23 cellular contexts compared by ENCODE assay signal in the genomic region with DNA sequence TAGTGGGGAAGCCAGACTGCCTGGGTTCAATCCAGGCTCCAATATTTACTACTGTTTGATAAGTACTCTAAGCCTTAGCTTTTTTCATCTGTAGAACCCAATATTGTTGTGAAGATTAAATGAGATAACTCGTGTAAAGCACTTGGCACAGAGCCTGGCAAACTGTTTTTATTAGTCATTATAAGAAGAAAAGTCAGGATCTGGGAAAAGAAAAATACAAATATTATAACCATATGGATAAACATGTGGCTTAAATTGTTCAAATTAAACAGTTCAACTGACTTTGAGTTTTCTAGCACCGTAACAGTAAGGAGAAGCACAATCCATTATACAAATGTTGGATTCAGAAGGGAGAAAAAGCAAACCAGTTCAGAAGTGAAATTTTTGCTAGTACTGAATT. TPM values are rescaled to one million over a fixed set of nuclear protein-coding genes. Genes with fewer than 3 reads are reported as not detected.
DNase-seq lines count a peak whose midpoint lies in the region; ATAC-seq, FAIRE-seq and TF ChIP-seq lines count a peak whose summit lies in the region.
"Had no signal": no experiment of that assay in that cellular context is flagged by ENCODE, and none has a peak within 500 bp of the region (broad histone marks: within the 10 kb centered on the region; RNA-seq: fewer than 3 reads in every experiment).

No MANE protein-coding gene starts in this region.

- no peak overlapping the region for H3K9ac ChIP-seq in astrocyte (ENCODE audit: low read length)
- H3K9ac ChIP-seq: parathyroid adenoma had no signal

- H3K4me2 ChIP-seq in astrocyte (ENCODE audit: low read length): no peak overlapping the region

- H3K36me3 ChIP-seq in breast epithelium (no peaks in the 10 kb centered on the region), astrocyte (ENCODE audit: insufficient read depth, low read length) (no peaks in the 10 kb centered on the region), uterus (no peaks in the 10 kb centered on the region)

- H3K27ac ChIP-seq in breast epithelium: no peak overlapping the region
- H3K27ac ChIP-seq in astrocyte (ENCODE audit: low read depth, low read length): peak overlapping the region; percentile 3
- peak overlapping the region; percentile 13 to 35 for H3K27ac ChIP-seq in uterus
- H3K27ac ChIP-seq: parathyroid adenoma, RWPE1 had no signal

- H2AFZ ChIP-seq in astrocyte (ENCODE audit: low read depth, low read length): no peak overlapping the region
- H2AFZ ChIP-seq: parathyroid adenoma had no signal

- peak overlapping the region; percentile 70 for H3K27ac Mint-ChIP-seq in MCF 10A (ENCODE audit: low read depth, unreplicated experiment)
- no peak overlapping the region for H3K27ac Mint-ChIP-seq in astrocyte (ENCODE audit: unreplicated experiment)
- H3K27ac Mint-ChIP-seq: activated naive CD8-positive, alpha-beta T cell had no signal

- H3K4me3 ChIP-seq in breast epithelium (no peak overlapping the region), astrocyte (ENCODE audit: insufficient read depth, low read depth, low read length) (no peak overlapping the region), fibroblast of the aortic adventitia (ENCODE audit: low read depth, low read length) (no peak overlapping the region), uterus (no peak overlapping the region)
- H3K4me3 ChIP-seq: K562 had no signal

- CTCF ChIA-PET in MCF 10A (lab: Yijun Ruan, JAX): interaction anchor here (0.5 to 1.1 kb wide), 3 partner anchors 24 to 360 kb away, joined by 3 read pairs; no protein-coding TSS in a partner anchor

- FAIRE-seq in astrocyte (lab: Jason Lieb, UNC): no peak
- FAIRE-seq: K562, TTC549 had no signal

- H3K27me3 ChIP-seq in breast epithelium (no peaks in the 10 kb centered on the region), astrocyte (ENCODE audit: insufficient read depth, low read length) (no peaks in the 10 kb centered on the region), uterus (no peaks in the 10 kb centered on the region)

- no peak for TF ChIP-seq CTCF in MCF 10A (IDR thresholded peaks at IDR 0.05; ENCODE audit: unreplicated experiment)
- TF ChIP-seq CTCF in breast epithelium (IDR thresholded peaks at IDR 0.05): no peak
- TF ChIP-seq CTCF in astrocyte (IDR thresholded peaks at IDR 0.05; ENCODE audit: insufficient read depth, low read depth, low read length): no peak
- TF ChIP-seq CTCF in fibroblast of the aortic adventitia (IDR thresholded peaks at IDR 0.05; ENCODE audit: insufficient read depth, low read length): no peak
- TF ChIP-seq CTCF in uterus (IDR thresholded peaks at IDR 0.05): no peak

- H3K4me3 Mint-ChIP-seq in MCF 10A (ENCODE audit: unreplicated experiment) (no peak overlapping the region), astrocyte (ENCODE audit: unreplicated experiment) (no peak overlapping the region)
- H3K4me3 Mint-ChIP-seq: activated naive CD8-positive, alpha-beta T cell; stimulated activated memory B cell treated with anti-CD40 and anti-IgM and Interleukin-4, amounts not matched to agents 10 μg/mL and 1 μg/mL and 100 μg/mL, for 72 hours had no signal

- no TSS peak for BruUV-seq in MCF 10A (replicated peaks; lab: Mats Ljungman, UMichigan)

- no peaks in the 10 kb centered on the region for H4K20me1 ChIP-seq in astrocyte (ENCODE audit: insufficient read depth, low read length)

- H3K9me3 Mint-ChIP-seq in MCF 10A (ENCODE audit: unreplicated experiment) (no peaks in the 10 kb centered on the region), astrocyte (ENCODE audit: unreplicated experiment) (peaks cover 5% of the 10 kb centered on the region)
- H3K9me3 Mint-ChIP-seq: natural killer cell treated with Interleukin-12 subunit alpha and Interleukin-12 subunit beta and Interleukin-15 and Interleukin-18, amount 100 ng/mL, for 72 hours had no signal

- H3K4me1 ChIP-seq in breast epithelium (no peaks in the 10 kb centered on the region), astrocyte (ENCODE audit: insufficient read depth, low read length) (peaks cover 21% of the 10 kb centered on the region), uterus (no peaks in the 10 kb centered on the region)
- H3K4me1 ChIP-seq: parathyroid adenoma had no signal

- ATAC-seq in GM21723 (IDR thresholded peaks at IDR 0.05; ENCODE audit: unreplicated experiment) (no peak), GM21367 (IDR thresholded peaks at IDR 0.05; ENCODE audit: unreplicated experiment) (no peak)
- ATAC-seq: K562; left colon; natural killer cell treated with Interleukin-12 subunit alpha and Interleukin-12 subunit beta and Interleukin-15 and Interleukin-18, amount 100 ng/mL, for 72 hours; sciatic nerve; stimulated activated memory B cell treated with anti-CD40 and anti-IgM and Interleukin-4, amounts not matched to agents 10 μg/mL and 1 μg/mL and 100 μg/mL, for 72 hours had no signal

- no peak for DNase-seq in MCF 10A (ENCODE audit: unreplicated experiment)
- no peak for DNase-seq in breast epithelium (ENCODE audit: low spot score in 2 of 2)
- no peak for DNase-seq in astrocyte (ENCODE audit: low read depth)
- DNase-seq in fibroblast of the aortic adventitia (ENCODE audit: low read depth): peak; percentile 82
- DNase-seq in uterus: no peak
- no peak for DNase-seq in effector CD4-positive, alpha-beta T cell
- DNase-seq: glutamatergic neuron, GOT3, left colon, NCI-H1092, NCI-H2107, NCI-H524 treated with DMSO at 0.1 percent for 48 hours, SW 1271 had no signal

- POLR2A ChIA-PET in MCF 10A (lab: Yijun Ruan, JAX): interaction anchor here (0.7 kb wide), 1 partner anchor 27 kb away, joined by 3 read pairs; no protein-coding TSS in a partner anchor

- H3K4me1 Mint-ChIP-seq in MCF 10A (ENCODE audit: insufficient read depth, unreplicated experiment) (peaks cover 23% of the 10 kb centered on the region), astrocyte (ENCODE audit: low read depth, unreplicated experiment) (peaks cover 13% of the 10 kb centered on the region)

- H3K9me3 ChIP-seq in breast epithelium (no peaks in the 10 kb centered on the region), astrocyte (ENCODE audit: insufficient read depth, low read depth, low read length) (no peaks in the 10 kb centered on the region), uterus (no peaks in the 10 kb centered on the region)

- no peak for TF ChIP-seq POLR2A in breast epithelium (IDR thresholded peaks at IDR 0.05)
- TF ChIP-seq POLR2A in uterus (IDR thresholded peaks at IDR 0.05): no peak

- no peaks in the 10 kb centered on the region for H3K27me3 Mint-ChIP-seq in MCF 10A (ENCODE audit: insufficient read depth, unreplicated experiment)
- H3K27me3 Mint-ChIP-seq in astrocyte (ENCODE audit: low read depth, unreplicated experiment): no peaks in the 10 kb centered on the region
- H3K27me3 Mint-ChIP-seq: activated naive CD8-positive, alpha-beta T cell; natural killer cell treated with Interleukin-12 subunit alpha and Interleukin-12 subunit beta and Interleukin-15 and Interleukin-18, amount 100 ng/mL, for 72 hours; stimulated activated memory B cell treated with anti-CD40 and anti-IgM and Interleukin-4, amounts not matched to agents 10 μg/mL and 1 μg/mL and 100 μg/mL, for 72 hours had no signal

- intact Hi-C loops in MCF 10A (cut with micrococcal nuclease) (no loop called here), breast epithelium (cut with DNase I; ENCODE audit: low total_unique reads) (no loop called here), uterus (cut with DNase I; ENCODE audit: low total_unique reads) (loop anchor here (10.0 kb wide), 1 partner anchor 1853 kb away; no protein-coding TSS in a partner anchor)

- H3K36me3 Mint-ChIP-seq in MCF 10A (ENCODE audit: insufficient read depth, unreplicated experiment) (peaks cover 23% of the 10 kb centered on the region), astrocyte (ENCODE audit: low read depth, unreplicated experiment) (peaks cover 6% of the 10 kb centered on the region)
- H3K36me3 Mint-ChIP-seq: activated naive CD8-positive, alpha-beta T cell; natural killer cell treated with Interleukin-12 subunit alpha and Interleukin-12 subunit beta and Interleukin-15 and Interleukin-18, amount 100 ng/mL, for 72 hours; stimulated activated memory B cell treated with anti-CD40 and anti-IgM and Interleukin-4, amounts not matched to agents 10 μg/mL and 1 μg/mL and 100 μg/mL, for 72 hours had no signal

- H3K79me2 ChIP-seq in astrocyte (ENCODE audit: insufficient read depth, low read length): peaks cover 3% of the 10 kb centered on the region
- H3K79me2 ChIP-seq: parathyroid adenoma had no signal

RNA-seq across cellular contexts. Expression of a gene that starts 22.0 kb away (rescaled TPM):
- total RNA-seq in MCF 10A (2022) (49.8 and 50.9 TPM in 2 replicates), breast epithelium (100 to 1,000 TPM in 1 of 3 donors, 10 to 100 TPM in 2; 47.7 to 113 (median 81.0) TPM), astrocyte (53.0 and 64.2 TPM in 2 replicates), fibroblast of the aortic adventitia (ENCODE audit: low replicate concordance) (33.4 and 49.1 TPM in 2 replicates), uterus (100 to 1,000 TPM in 2 of 4 donors, 10 to 100 TPM in 2; 93.5 to 105 (median 102) TPM)

Comparison
In these comparisons a context has a peak if more than half of its experiments do, and no peak if none do; other contexts are left out.
1. H3K27ac ChIP-seq: peak in astrocyte (single experiment) and uterus (2 of 2); none in breast epithelium (0 of 2).